ENCODE assay signal across 8 cellular contexts in the genomic region with DNA sequence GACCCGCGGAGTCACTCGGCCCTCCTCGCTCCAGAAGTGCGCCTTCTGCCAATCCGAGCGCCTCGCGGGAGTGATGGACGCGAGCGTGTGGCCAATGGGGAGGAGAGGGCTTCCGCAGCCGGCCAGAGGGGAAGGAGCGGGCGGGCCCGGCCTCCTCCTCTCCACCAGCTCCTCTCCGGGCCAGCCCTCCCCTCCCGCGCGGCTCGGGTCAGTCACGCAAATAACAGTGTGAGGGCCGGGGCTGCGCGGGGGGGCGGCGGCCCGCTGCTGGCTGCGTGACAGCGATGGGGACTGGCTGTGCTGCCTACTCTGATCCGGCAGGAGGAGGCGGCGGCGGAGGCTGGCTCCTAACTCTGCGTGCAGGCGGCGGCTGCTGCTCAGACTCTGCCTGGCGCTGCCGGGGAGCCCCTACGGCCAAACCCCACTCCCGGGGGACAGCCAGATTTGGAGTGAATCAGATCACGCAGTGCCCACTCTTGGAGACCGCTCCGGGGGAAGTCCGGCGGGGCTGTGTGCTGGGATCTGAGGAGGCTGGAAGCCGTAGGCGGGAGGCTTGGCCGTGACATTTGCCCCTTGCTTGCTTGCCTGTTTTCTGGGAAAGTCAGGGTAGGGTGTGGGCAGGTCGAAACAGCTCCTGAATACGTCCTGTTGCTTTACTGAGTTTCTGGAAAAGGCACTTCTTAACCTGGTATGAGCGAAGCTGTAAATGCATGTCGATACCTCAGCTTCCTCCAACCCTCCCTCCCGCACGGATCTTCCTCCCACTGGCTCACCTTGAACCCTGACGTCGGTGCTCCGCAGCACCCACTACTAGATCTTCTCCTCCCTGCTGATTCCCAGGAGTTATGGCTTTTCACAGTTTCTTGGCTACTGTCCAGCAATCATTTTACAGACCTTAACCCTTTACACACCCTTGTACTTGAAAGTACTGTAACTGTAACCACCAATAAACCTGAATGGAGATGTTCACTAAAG.
A peak's percentile ranks its signal among the peaks of the same experiment; 100 is the strongest.
DNase-seq lines count a peak whose midpoint lies in the region; ATAC-seq and TF ChIP-seq lines count a peak whose summit lies in the region.

No MANE protein-coding gene starts in this region.

- TF ChIP-seq CTCF in C4-2B (conservative IDR thresholded peaks at IDR 0.05) (0 out of 2 replicates have a peak, but pooled peaks have one; percentile 2), uterus (IDR thresholded peaks at IDR 0.05) (peak; percentile 7 to 84 (median 59))

- H3K9ac ChIP-seq in mucosa of stomach (ENCODE audit: low read length) = peak overlapping the region; percentile 90

- H3K9me3 ChIP-seq in mucosa of stomach (ENCODE audit: control insufficient read depth, low read length) (no peaks in the 10 kb centered on the region), uterus (no peaks in the 10 kb centered on the region)

- ATAC-seq in GM18520 (IDR thresholded peaks at IDR 0.05; ENCODE audit: unreplicated experiment) (peak; percentile 77), HG02938 (IDR thresholded peaks at IDR 0.05; ENCODE audit: unreplicated experiment) (peak; percentile 79), esophagus mucosa (peak; percentile 87)

- DNase-seq in NCI-H2107 treated with DMSO at 0.1 percent for 48 hours (lab: John Stamatoyannopoulos, UW; ENCODE audit: unreplicated experiment) = peak; percentile 59
- peak; percentile 39 for DNase-seq in activated CD4-positive, alpha-beta T cell treated with anti-CD3 and anti-CD28 coated beads for 48 hours
- DNase-seq in uterus = peak; percentile 99

- H3K27ac ChIP-seq in C4-2B (peak overlapping the region; percentile 96), uterus (peak overlapping the region; percentile 94 to 100)

- peak; percentile 73 to 90 for TF ChIP-seq POLR2A in uterus (IDR thresholded peaks at IDR 0.05)

- no peaks in the 10 kb centered on the region for H3K27me3 ChIP-seq in mucosa of stomach (ENCODE audit: control insufficient read depth, insufficient read depth, low read length)
- no peaks in the 10 kb centered on the region for H3K27me3 ChIP-seq in uterus

- H3K4me3 ChIP-seq in mucosa of stomach (ENCODE audit: low read length) (peak overlapping the region; percentile 57), uterus (peak overlapping the region; percentile 55 to 89)

- H3K4me1 ChIP-seq in mucosa of stomach (ENCODE audit: control insufficient read depth, insufficient read depth, low read length) (no peaks in the 10 kb centered on the region), uterus (no peaks in the 10 kb centered on the region)

- H3K36me3 ChIP-seq in mucosa of stomach (ENCODE audit: control insufficient read depth, insufficient read depth, low read length) = no peaks in the 10 kb centered on the region
- H3K36me3 ChIP-seq in uterus = no peaks in the 10 kb centered on the region

- intact Hi-C loops in uterus (cut with DNase I; ENCODE audit: low total_unique reads) = no loop called here

Comparison
In these comparisons a context has a peak if more than half of its experiments do, and no peak if none do; other contexts are left out.
1. Peak in every context shown above with its lines: DNase-seq, ATAC-seq, H3K4me3 ChIP-seq and H3K27ac ChIP-seq.
2. DNase-seq: peak in every context shown above with its lines; median percentile 99 in uterus; 59 in NCI-H2107 treated with DMSO at 0.1 percent for 48 hours; 39 in activated CD4-positive, alpha-beta T cell treated with anti-CD3 and anti-CD28 coated beads for 48 hours.